8 cellular contexts compared by ENCODE assay signal in genomic region chr6:29647927-29648642, GRCh38.
DNase-seq lines count a peak whose midpoint lies in the region; ATAC-seq, FAIRE-seq and TF ChIP-seq lines count a peak whose summit lies in the region.

No MANE protein-coding gene starts in this region.

- peak; percentile 64 for TF ChIP-seq RAD21 in Ishikawa (IDR thresholded peaks at IDR 0.05; ENCODE audit: low read depth)

- TF ChIP-seq EP300 in Ishikawa (IDR thresholded peaks at IDR 0.05; ENCODE audit: borderline replicate concordance) = no peak

- FAIRE-seq in TTC549 (lab: Jason Lieb, UNC) = peak; percentile 71

- DNase-seq in DMS114 treated with DMSO at 0.1 percent for 48 hours (lab: John Stamatoyannopoulos, UW; ENCODE audit: unreplicated experiment) (peak; percentile 69), kidney tubule cell (ENCODE audit: low spot score) (peak; percentile 60), pons (ENCODE audit: low spot score) (no peak)

- no peak for ATAC-seq in GM19351 (IDR thresholded peaks at IDR 0.05; ENCODE audit: unreplicated experiment)
- ATAC-seq in HG02970 (IDR thresholded peaks at IDR 0.05; ENCODE audit: low FRiP score, unreplicated experiment) = no peak
- no peak for ATAC-seq in GM18519 (IDR thresholded peaks at IDR 0.05; ENCODE audit: low FRiP score, unreplicated experiment)

TF ChIP-seq in Ishikawa, 13 proteins besides CTCF, POLR2A, EP300 and RAD21:
- TF ChIP-seq REST (IDR thresholded peaks at IDR 0.05; ENCODE audit: low read depth) (no peak), EGR1 (IDR thresholded peaks at IDR 0.05) (no peak)
